26 cellular contexts compared by ENCODE assay signal in genomic region chr14:68335312-68335711, GRCh38.
A peak's percentile ranks its signal among the peaks of the same experiment; 100 is the strongest.
DNase-seq lines count a peak whose midpoint lies in the region; ATAC-seq and TF ChIP-seq lines count a peak whose summit lies in the region.
"Had no signal": no experiment of that assay in that cellular context is flagged by ENCODE, and none has a peak within 500 bp of the region (broad histone marks: within the 10 kb centered on the region; RNA-seq: fewer than 3 reads in every experiment).

No MANE protein-coding gene starts in this region.

- H3K27me3 Mint-ChIP-seq in activated T-helper 17 cell treated with anti-CD3 and anti-CD28 coated beads, Interleukin-2, amount 50 U/mL, for 72 hours: no peaks in the 10 kb centered on the region
- no peaks in the 10 kb centered on the region for H3K27me3 Mint-ChIP-seq in progenitor cell of endocrine pancreas
- H3K27me3 Mint-ChIP-seq: CD4-positive, alpha-beta memory T cell; T-helper 17 cell had no signal

- H3K4me1 Mint-ChIP-seq in activated T-helper 17 cell treated with anti-CD3 and anti-CD28 coated beads, Interleukin-2, amount 50 U/mL, for 72 hours: no peaks in the 10 kb centered on the region
- peaks cover 17% of the 10 kb centered on the region for H3K4me1 Mint-ChIP-seq in progenitor cell of endocrine pancreas (ENCODE audit: low read depth)

- no peak overlapping the region for H3K4me3 Mint-ChIP-seq in activated T-helper 17 cell treated with anti-CD3 and anti-CD28 coated beads, Interleukin-2, amount 50 U/mL, for 72 hours
- H3K4me3 Mint-ChIP-seq in progenitor cell of endocrine pancreas (ENCODE audit: low read depth): no peak overlapping the region
- H3K4me3 Mint-ChIP-seq: CD4-positive, alpha-beta memory T cell; GM23338; T-helper 17 cell had no signal

- H3K36me3 Mint-ChIP-seq in activated T-helper 17 cell treated with anti-CD3 and anti-CD28 coated beads, Interleukin-2, amount 50 U/mL, for 72 hours (ENCODE audit: low read depth): no peaks in the 10 kb centered on the region
- H3K36me3 Mint-ChIP-seq in progenitor cell of endocrine pancreas (ENCODE audit: insufficient read depth): no peaks in the 10 kb centered on the region
- H3K36me3 Mint-ChIP-seq: CD4-positive, alpha-beta memory T cell had no signal

- no peak for TF ChIP-seq CTCF in progenitor cell of endocrine pancreas (IDR thresholded peaks at IDR 0.05; ENCODE audit: unreplicated experiment)

- ATAC-seq in GM18502 (IDR thresholded peaks at IDR 0.05; ENCODE audit: poor library complexity, unreplicated experiment): peak; percentile 60
- ATAC-seq in HG02885 (IDR thresholded peaks at IDR 0.05; ENCODE audit: poor library complexity, unreplicated experiment): peak; percentile 43
- ATAC-seq in activated T-helper 17 cell treated with anti-CD3 and anti-CD28 coated beads, Interleukin-2, amount 50 U/mL, for 72 hours (replicated peaks): peak; percentile 58
- no peak for ATAC-seq in HG03521 (IDR thresholded peaks at IDR 0.05; ENCODE audit: unreplicated experiment)
- ATAC-seq: GM23338, HCT116, T-helper 17 cell had no signal

- H3K9me3 Mint-ChIP-seq in activated T-helper 17 cell treated with anti-CD3 and anti-CD28 coated beads, Interleukin-2, amount 50 U/mL, for 72 hours: no peaks in the 10 kb centered on the region
- H3K9me3 Mint-ChIP-seq in progenitor cell of endocrine pancreas (ENCODE audit: low read depth): no peaks in the 10 kb centered on the region
- H3K9me3 Mint-ChIP-seq: CD4-positive, alpha-beta memory T cell; GM23338 had no signal

- H3K27ac Mint-ChIP-seq in activated T-helper 17 cell treated with anti-CD3 and anti-CD28 coated beads, Interleukin-2, amount 50 U/mL, for 72 hours: no peak overlapping the region
- peak overlapping the region; percentile 38 for H3K27ac Mint-ChIP-seq in progenitor cell of endocrine pancreas
- H3K27ac Mint-ChIP-seq: GM23338, T-helper 17 cell had no signal

- DNase-seq in progenitor cell of endocrine pancreas (ENCODE audit: low spot score, unreplicated experiment): no peak
- DNase-seq in DMS79 treated with DMSO at 0.1 percent for 48 hours (lab: John Stamatoyannopoulos, UW): no peak
- no peak for DNase-seq in activated gamma-delta T cell (lab: John Stamatoyannopoulos, UW)
- DNase-seq in NOMO-1 treated with DMSO at 0.1 percent for 48 hours (lab: John Stamatoyannopoulos, UW; ENCODE audit: unreplicated experiment): no peak
- DNase-seq: Caco-2; CD4-positive, alpha-beta memory T cell; DMS 273 treated with DMSO at 0.1 percent for 48 hours; DND-41; KG1; NCI-H1105 treated with DMSO at 0.1 percent for 48 hours; NCI-H2081; NCI-H2171; NCI-H345; NCI-H524; NCI-H82; PC-9; RPMI8226; SHP77 treated with DMSO at 0.1 percent for 48 hours; SW 1271; T-helper 17 cell had no signal
